18 cellular contexts compared by ENCODE assay signal in the genomic region with DNA sequence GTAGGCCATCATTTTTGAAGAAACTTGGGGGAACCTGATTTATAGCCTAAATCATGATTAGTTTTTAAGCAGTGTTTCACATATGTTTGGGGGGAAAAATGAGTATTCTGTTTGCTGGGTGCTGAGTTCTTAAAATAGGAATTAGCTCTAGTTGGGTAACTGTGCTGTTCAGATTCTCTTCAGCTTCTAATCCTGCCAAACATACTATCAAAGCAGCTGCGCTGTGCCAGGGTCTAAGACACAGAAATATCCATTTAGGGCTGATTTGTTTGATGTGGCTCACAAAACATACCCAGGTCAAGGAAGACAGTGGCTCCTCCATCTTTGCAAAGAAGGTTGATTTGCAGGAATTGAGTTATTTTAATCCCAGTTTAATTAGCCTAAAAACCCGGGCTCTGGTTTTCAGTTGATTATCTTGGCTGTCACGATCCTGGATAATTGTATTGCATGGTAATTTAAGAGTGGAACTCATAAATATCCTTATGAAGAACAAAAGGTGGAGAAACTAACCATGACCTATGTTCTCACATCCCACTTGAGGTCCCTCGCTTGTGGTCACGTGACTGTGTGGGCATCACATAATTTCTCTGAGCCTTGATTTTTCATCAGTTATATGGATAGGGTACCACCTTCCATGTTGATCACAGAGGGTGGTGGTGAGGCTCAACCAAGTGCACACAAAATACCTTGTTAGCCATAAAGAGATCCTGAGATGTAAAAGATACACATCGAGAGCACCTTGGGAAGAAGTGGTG. TPM values are rescaled to one million over a fixed set of nuclear protein-coding genes. Genes with fewer than 3 reads are reported as not detected.
DNase-seq lines count a peak whose midpoint lies in the region; ATAC-seq and TF ChIP-seq lines count a peak whose summit lies in the region.
"Had no signal": no experiment of that assay in that cellular context is flagged by ENCODE, and none has a peak within 500 bp of the region (broad histone marks: within the 10 kb centered on the region; RNA-seq: fewer than 3 reads in every experiment).

No MANE protein-coding gene starts in this region.

- peaks cover 6% of the 10 kb centered on the region for H3K9me3 Mint-ChIP-seq in activated CD8-positive, alpha-beta T cell treated with anti-CD3 and anti-CD28 coated beads for 36 hours
- no peaks in the 10 kb centered on the region for H3K9me3 Mint-ChIP-seq in endothelial cell (ENCODE audit: unreplicated experiment)

- no peak overlapping the region for H3K4me3 ChIP-seq in right atrium auricular region
- H3K4me3 ChIP-seq: upper lobe of left lung had no signal

- DNase-seq in Right ventricle myocardium superior = no peak
- no peak for DNase-seq in Right ventricle myocardium inferior (ENCODE audit: missing footprints)
- DNase-seq in activated CD8-positive, alpha-beta T cell treated with anti-CD3 and anti-CD28 coated beads for 36 hours = no peak
- peak; percentile 21 for DNase-seq in right atrium auricular region (ENCODE audit: low spot score)
- no peak for DNase-seq in endothelial cell (ENCODE audit: low spot score)
- DNase-seq in NCI-H2029 (lab: John Stamatoyannopoulos, UW) = no peak
- DNase-seq in SHP77 treated with DMSO at 0.1 percent for 48 hours (lab: John Stamatoyannopoulos, UW) = no peak
- DNase-seq: activated gamma-delta T cell; H7; kidney glomerular epithelial cell; midbrain; MV-4-11; NCI-H1930; NCI-H446; retina; stimulated activated naive CD8-positive, alpha-beta T cell treated with anti-CD3 and anti-CD28 coated beads, Interleukin-15, amount 100 ng/mL, for 72 hours; upper lobe of left lung had no signal

- intact Hi-C loops in Right ventricle myocardium superior (cut with DNase I) = no loop called here
- intact Hi-C loops in Right ventricle myocardium inferior (cut with DNase I) = loop anchor here (2.0 kb wide), 1 partner anchor 18 kb away; a partner anchor contains a TSS
- intact Hi-C loops in activated CD8-positive, alpha-beta T cell treated with anti-CD3 and anti-CD28 coated beads for 36 hours (cut with micrococcal nuclease) = no loop called here

- no peak overlapping the region for H3K4me3 Mint-ChIP-seq in activated CD8-positive, alpha-beta T cell treated with anti-CD3 and anti-CD28 coated beads for 36 hours
- H3K4me3 Mint-ChIP-seq in endothelial cell (ENCODE audit: unreplicated experiment) = no peak overlapping the region
- H3K4me3 Mint-ChIP-seq: stimulated activated naive CD8-positive, alpha-beta T cell treated with anti-CD3 and anti-CD28 coated beads, Interleukin-15, amount 100 ng/mL, for 72 hours had no signal

- H3K9me3 ChIP-seq in right atrium auricular region = no peaks in the 10 kb centered on the region
- H3K9me3 ChIP-seq: upper lobe of left lung had no signal

- H3K4me1 Mint-ChIP-seq in activated CD8-positive, alpha-beta T cell treated with anti-CD3 and anti-CD28 coated beads for 36 hours (ENCODE audit: low read depth) = peaks cover 87% of the 10 kb centered on the region
- no peaks in the 10 kb centered on the region for H3K4me1 Mint-ChIP-seq in endothelial cell (ENCODE audit: unreplicated experiment)

- H3K27ac ChIP-seq in right atrium auricular region (peak overlapping the region; percentile 69 to 86), temporal lobe (ENCODE audit: low read depth, low read length) (peak overlapping the region; percentile 50)
- H3K27ac ChIP-seq: upper lobe of left lung had no signal

- CTCF ChIA-PET in activated CD8-positive, alpha-beta T cell treated with anti-CD3 and anti-CD28 coated beads for 36 hours (lab: Charles Lee) = interaction anchor here (0.8 to 1.1 kb wide), 5 partner anchors 11 to 135 kb away, joined by 3 to 5 read pairs (median 3); no protein-coding TSS in a partner anchor

- H3K27me3 Mint-ChIP-seq in activated CD8-positive, alpha-beta T cell treated with anti-CD3 and anti-CD28 coated beads for 36 hours = no peaks in the 10 kb centered on the region
- no peaks in the 10 kb centered on the region for H3K27me3 Mint-ChIP-seq in endothelial cell (ENCODE audit: unreplicated experiment)
- H3K27me3 Mint-ChIP-seq: stimulated activated naive CD8-positive, alpha-beta T cell treated with anti-CD3 and anti-CD28 coated beads, Interleukin-15, amount 100 ng/mL, for 72 hours had no signal

- H3K27me3 ChIP-seq in right atrium auricular region = no peaks in the 10 kb centered on the region
- H3K27me3 ChIP-seq: upper lobe of left lung had no signal

- H3K4me1 ChIP-seq in right atrium auricular region = peaks cover 0 to 18% of the 10 kb centered on the region in 2 donors

- H3K36me3 ChIP-seq in right atrium auricular region = no peaks in the 10 kb centered on the region

- POLR2A ChIA-PET in activated CD8-positive, alpha-beta T cell treated with anti-CD3 and anti-CD28 coated beads for 36 hours (lab: Charles Lee) = interaction anchor here (0.6 to 3.0 kb wide), 3 partner anchors 12 to 31 kb away, joined by 3 to 18 read pairs (median 3); no protein-coding TSS in a partner anchor

- peak overlapping the region; percentile 34 for H3K27ac Mint-ChIP-seq in activated CD8-positive, alpha-beta T cell treated with anti-CD3 and anti-CD28 coated beads for 36 hours
- H3K27ac Mint-ChIP-seq in endothelial cell (ENCODE audit: unreplicated experiment) = no peak overlapping the region

- no peak for TF ChIP-seq CTCF in activated CD8-positive, alpha-beta T cell treated with anti-CD3 and anti-CD28 coated beads for 36 hours (IDR thresholded peaks at IDR 0.05)
- TF ChIP-seq CTCF in right atrium auricular region (IDR thresholded peaks at IDR 0.05) (no peak), endothelial cell (IDR thresholded peaks at IDR 0.05; ENCODE audit: unreplicated experiment) (no peak)

- ATAC-seq in Right ventricle myocardium superior (ENCODE audit: poor library complexity) (peak; percentile 44), Right ventricle myocardium inferior (no peak)
- no peak for ATAC-seq in activated CD8-positive, alpha-beta T cell treated with anti-CD3 and anti-CD28 coated beads for 36 hours
- ATAC-seq: stimulated activated naive CD8-positive, alpha-beta T cell treated with anti-CD3 and anti-CD28 coated beads, Interleukin-15, amount 100 ng/mL, for 72 hours had no signal

- H3K36me3 Mint-ChIP-seq in activated CD8-positive, alpha-beta T cell treated with anti-CD3 and anti-CD28 coated beads for 36 hours (ENCODE audit: low read depth) = peaks cover 71% of the 10 kb centered on the region
- no peaks in the 10 kb centered on the region for H3K36me3 Mint-ChIP-seq in endothelial cell (ENCODE audit: low read depth, unreplicated experiment)

RNA-seq across cellular contexts. Expression of a gene that starts 18.7 kb away (rescaled TPM):
- total RNA-seq in Right ventricle myocardium superior (27.6 TPM), Right ventricle myocardium inferior (29.6 TPM), right atrium auricular region (10 to 100 TPM; 51.5 to 55.4 TPM), temporal lobe (78.2 TPM), endothelial cell (ENCODE audit: unreplicated experiment) (42.9 TPM)
- total RNA-seq in activated CD8-positive, alpha-beta T cell treated with anti-CD3 and anti-CD28 coated beads for 36 hours = 100 to 1,000 TPM; 350 to 351 TPM
